20 cellular contexts compared by ENCODE assay signal in genomic region chr4:153166971-153167501, GRCh38. TPM values are rescaled to one million over a fixed set of nuclear protein-coding genes. Genes with fewer than 3 reads are reported as not detected.
DNase-seq lines count a peak whose midpoint lies in the region; ATAC-seq and TF ChIP-seq lines count a peak whose summit lies in the region.
"Had no signal": no experiment of that assay in that cellular context is flagged by ENCODE, and none has a peak within 500 bp of the region (broad histone marks: within the 10 kb centered on the region; RNA-seq: fewer than 3 reads in every experiment).

No MANE protein-coding gene starts in this region.

- H3K36me3 Mint-ChIP-seq in activated T-helper 1 cell treated with anti-CD3 and anti-CD28 coated beads, Interleukin-12 subunit alpha, Interleukin-12 subunit beta, Interleukin-2, Interleukin-4 antibody, amounts not matched to agents 30 ng/mL and 10 ng/mL and 1 ng/mL, durations not matched to agents 14 hours and 24 hours and 36 hours (ENCODE audit: low read depth): no peaks in the 10 kb centered on the region

- H3K9me3 ChIP-seq in HEK293 (ENCODE audit: control insufficient read depth, insufficient read depth, low read depth, low read length): no peaks in the 10 kb centered on the region
- H3K9me3 ChIP-seq: psoas muscle had no signal

- CTCF ChIA-PET in HEK293 (lab: Yijun Ruan, JAX): no interaction called here

- H3K4me1 Mint-ChIP-seq in activated T-helper 1 cell treated with anti-CD3 and anti-CD28 coated beads, Interleukin-12 subunit alpha, Interleukin-12 subunit beta, Interleukin-2, Interleukin-4 antibody, amounts not matched to agents 30 ng/mL and 10 ng/mL and 1 ng/mL, durations not matched to agents 14 hours and 24 hours and 36 hours (ENCODE audit: low read depth): no peaks in the 10 kb centered on the region
- H3K4me1 Mint-ChIP-seq: activated CD4-positive, alpha-beta T cell treated with anti-CD3 and anti-CD28 coated beads, Interleukin-2, amount 10 ng/mL, durations not matched to agents 24 days and 14 days had no signal

- H3K4me3 ChIP-seq in HEK293 (ENCODE audit: low read depth, low read length) (no peak overlapping the region), astrocyte of the cerebellum (ENCODE audit: low read depth, low read length) (no peak overlapping the region), fibroblast of pulmonary artery (replicated peaks; ENCODE audit: low read depth, low read length) (no peak overlapping the region)
- H3K4me3 ChIP-seq: heart left ventricle, psoas muscle had no signal

- POLR2A ChIA-PET in HEK293 (lab: Yijun Ruan, JAX): no interaction called here

- no peak overlapping the region for H3K27ac ChIP-seq in HEK293 (ENCODE audit: extremely low read depth, low read depth, low read length)
- H3K27ac ChIP-seq: C4-2B, heart left ventricle, psoas muscle had no signal

- H3K9me3 Mint-ChIP-seq in activated T-helper 1 cell treated with anti-CD3 and anti-CD28 coated beads, Interleukin-12 subunit alpha, Interleukin-12 subunit beta, Interleukin-2, Interleukin-4 antibody, amounts not matched to agents 30 ng/mL and 10 ng/mL and 1 ng/mL, durations not matched to agents 14 hours and 24 hours and 36 hours: no peaks in the 10 kb centered on the region
- H3K9me3 Mint-ChIP-seq: T-helper 1 cell treated with Interleukin-12 subunit alpha and Interleukin-12 subunit beta and Interleukin-4 antibody, amounts not matched to agents 30 μg/mL and 1 μg/mL, for 36 hours had no signal

- no peaks in the 10 kb centered on the region for H3K4me1 ChIP-seq in HEK293 (ENCODE audit: control insufficient read depth, insufficient read depth, low read length)
- H3K4me1 ChIP-seq: heart left ventricle, psoas muscle had no signal

- TF ChIP-seq CTCF in HEK293 (tag by site-specific recombination; IDR thresholded peaks at IDR 0.05) (no peak), astrocyte of the cerebellum (IDR thresholded peaks at IDR 0.05; ENCODE audit: low read depth, low read length, missing control alignments) (no peak), fibroblast of pulmonary artery (IDR thresholded peaks at IDR 0.05; ENCODE audit: low read length, missing control alignments) (no peak)

- peak; percentile 89 for ATAC-seq in sciatic nerve
- ATAC-seq: heart left ventricle, left colon, Panc1, psoas muscle had no signal

- in situ Hi-C loops in astrocyte of the cerebellum (cut with HindIII; ENCODE audit: low sequenced_read_pairs): no loop called here

- intact Hi-C loops in sciatic nerve (cut with DNase I) (no loop called here), posterior vena cava (cut with DNase I) (no loop called here)
- intact Hi-C loops in activated T-helper 1 cell treated with anti-CD3 and anti-CD28 coated beads, Interleukin-12 subunit alpha, Interleukin-12 subunit beta, Interleukin-2, Interleukin-4 antibody, amounts not matched to agents 30 ng/mL and 10 ng/mL and 1 ng/mL, durations not matched to agents 14 hours and 24 hours and 36 hours (cut with micrococcal nuclease): no loop called here

- DNase-seq in astrocyte of the cerebellum (ENCODE audit: low read depth) (peak; percentile 99), fibroblast of pulmonary artery (ENCODE audit: low read depth) (peak; percentile 80), sciatic nerve (ENCODE audit: low spot score) (no peak), COR-L47 (lab: John Stamatoyannopoulos, UW) (no peak), T-helper 1 cell (no peak), posterior vena cava (ENCODE audit: low spot score) (no peak)
- DNase-seq in activated T-helper 1 cell treated with anti-CD3 and anti-CD28 coated beads, Interleukin-12 subunit alpha, Interleukin-12 subunit beta, Interleukin-2, Interleukin-4 antibody, amounts not matched to agents 30 ng/mL and 10 ng/mL and 1 ng/mL, durations not matched to agents 14 hours and 24 hours and 36 hours (ENCODE audit: low spot score): no peak
- DNase-seq: activated CD4-positive, alpha-beta T cell treated with anti-CD3 and anti-CD28 coated beads, Interleukin-2, amount 10 ng/mL, durations not matched to agents 24 days and 14 days; activated T-cell treated with anti-CD3 and anti-CD28 coated beads, Interleukin-2, amount 50 U/mL, for 48 hours; heart left ventricle; left colon; NCI-H1105; NCI-H510A; psoas muscle; stimulated activated CD4-positive, alpha-beta T cell treated with anti-CD3 and anti-CD28 coated beads, Interleukin-2, amount 100 ng/mL, for 24 hours; stimulated activated CD8-positive, alpha-beta memory T cell treated with anti-CD3 and anti-CD28 coated beads, Interleukin-4, amount 100 ng/mL, for 48 hours had no signal

- no peaks in the 10 kb centered on the region for H3K36me3 ChIP-seq in HEK293 (ENCODE audit: control insufficient read depth in 2 of 2, insufficient read depth in 1 of 2, low read length in 2 of 2)
- H3K36me3 ChIP-seq: heart left ventricle had no signal

- no peak overlapping the region for H3K27ac Mint-ChIP-seq in activated T-helper 1 cell treated with anti-CD3 and anti-CD28 coated beads, Interleukin-12 subunit alpha, Interleukin-12 subunit beta, Interleukin-2, Interleukin-4 antibody, amounts not matched to agents 30 ng/mL and 10 ng/mL and 1 ng/mL, durations not matched to agents 14 hours and 24 hours and 36 hours
- H3K27ac Mint-ChIP-seq: activated CD4-positive, alpha-beta T cell treated with anti-CD3 and anti-CD28 coated beads, Interleukin-2, amount 10 ng/mL, durations not matched to agents 24 days and 14 days; T-helper 1 cell treated with Interleukin-12 subunit alpha and Interleukin-12 subunit beta and Interleukin-4 antibody, amounts not matched to agents 30 μg/mL and 1 μg/mL, for 36 hours had no signal

- H3K27me3 Mint-ChIP-seq in activated T-helper 1 cell treated with anti-CD3 and anti-CD28 coated beads, Interleukin-12 subunit alpha, Interleukin-12 subunit beta, Interleukin-2, Interleukin-4 antibody, amounts not matched to agents 30 ng/mL and 10 ng/mL and 1 ng/mL, durations not matched to agents 14 hours and 24 hours and 36 hours (ENCODE audit: insufficient read depth): peaks cover 19% of the 10 kb centered on the region

- H3K4me3 Mint-ChIP-seq in activated T-helper 1 cell treated with anti-CD3 and anti-CD28 coated beads, Interleukin-12 subunit alpha, Interleukin-12 subunit beta, Interleukin-2, Interleukin-4 antibody, amounts not matched to agents 30 ng/mL and 10 ng/mL and 1 ng/mL, durations not matched to agents 14 hours and 24 hours and 36 hours: no peak overlapping the region
- H3K4me3 Mint-ChIP-seq: activated CD4-positive, alpha-beta T cell treated with anti-CD3 and anti-CD28 coated beads, Interleukin-2, amount 10 ng/mL, durations not matched to agents 24 days and 14 days; T-helper 1 cell treated with Interleukin-12 subunit alpha and Interleukin-12 subunit beta and Interleukin-4 antibody, amounts not matched to agents 30 μg/mL and 1 μg/mL, for 36 hours had no signal

TF ChIP-seq in HEK293, 187 proteins besides CTCF, POLR2A, EP300 and RAD21:
- no peak for TF ChIP-seq ZNF701 (tag by site-specific recombination; IDR thresholded peaks at IDR 0.05)
- TF ChIP-seq, protein P1, sequence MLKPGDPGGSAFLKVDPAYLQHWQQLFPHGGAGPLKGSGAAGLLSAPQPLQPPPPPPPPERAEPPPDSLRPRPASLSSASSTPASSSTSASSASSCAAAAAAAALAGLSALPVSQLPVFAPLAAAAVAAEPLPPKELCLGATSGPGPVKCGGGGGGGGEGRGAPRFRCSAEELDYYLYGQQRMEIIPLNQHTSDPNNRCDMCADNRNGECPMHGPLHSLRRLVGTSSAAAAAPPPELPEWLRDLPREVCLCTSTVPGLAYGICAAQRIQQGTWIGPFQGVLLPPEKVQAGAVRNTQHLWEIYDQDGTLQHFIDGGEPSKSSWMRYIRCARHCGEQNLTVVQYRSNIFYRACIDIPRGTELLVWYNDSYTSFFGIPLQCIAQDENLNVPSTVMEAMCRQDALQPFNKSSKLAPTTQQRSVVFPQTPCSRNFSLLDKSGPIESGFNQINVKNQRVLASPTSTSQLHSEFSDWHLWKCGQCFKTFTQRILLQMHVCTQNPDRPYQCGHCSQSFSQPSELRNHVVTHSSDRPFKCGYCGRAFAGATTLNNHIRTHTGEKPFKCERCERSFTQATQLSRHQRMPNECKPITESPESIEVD (tag by site-specific recombination; IDR thresholded peaks at IDR 0.05): 0 out of 2 replicates have a peak, but pooled peaks have one; percentile 8

RNA-seq across cellular contexts. Expression of gene TRIM2, which starts 37.2 kb away (rescaled TPM):
- total RNA-seq in sciatic nerve: 60.9 TPM
- 0.16 and 0.24 TPM in 2 replicates for total RNA-seq in activated T-helper 1 cell treated with anti-CD3 and anti-CD28 coated beads, Interleukin-12 subunit alpha, Interleukin-12 subunit beta, Interleukin-2, Interleukin-4 antibody, amounts not matched to agents 30 ng/mL and 10 ng/mL and 1 ng/mL, durations not matched to agents 14 hours and 24 hours and 36 hours
- total RNA-seq in posterior vena cava: 10 to 100 TPM; 28.2 to 29.1 TPM
- total RNA-seq: activated CD4-positive, alpha-beta T cell treated with anti-CD3 and anti-CD28 coated beads, Interleukin-2, amount 10 ng/mL, durations not matched to agents 24 days and 14 days had no signal

Comparison
In these comparisons a context has a peak if more than half of its experiments do, and no peak if none do; other contexts are left out.
1. DNase-seq: peak in astrocyte of the cerebellum (single experiment) and fibroblast of pulmonary artery (single experiment); none in sciatic nerve (single experiment), COR-L47 (single experiment), T-helper 1 cell (0 of 5), activated T-helper 1 cell treated with anti-CD3 and anti-CD28 coated beads, Interleukin-12 subunit alpha, Interleukin-12 subunit beta, Interleukin-2, Interleukin-4 antibody, amounts not matched to agents 30 ng/mL and 10 ng/mL and 1 ng/mL, durations not matched to agents 14 hours and 24 hours and 36 hours (single experiment) and posterior vena cava (single experiment).
2. RNA of gene TRIM2, which starts 37.2 kb away (total RNA-seq): 60.9 TPM in sciatic nerve (single experiment) and 28.2 to 29.1 TPM in posterior vena cava; 0.16 to 0.24 TPM in activated T-helper 1 cell treated with anti-CD3 and anti-CD28 coated beads, Interleukin-12 subunit alpha, Interleukin-12 subunit beta, Interleukin-2, Interleukin-4 antibody, amounts not matched to agents 30 ng/mL and 10 ng/mL and 1 ng/mL, durations not matched to agents 14 hours and 24 hours and 36 hours; every median in the first group is over 10 times any median in the second.